ENCODE assay signal across 10 cellular contexts in the genomic region with DNA sequence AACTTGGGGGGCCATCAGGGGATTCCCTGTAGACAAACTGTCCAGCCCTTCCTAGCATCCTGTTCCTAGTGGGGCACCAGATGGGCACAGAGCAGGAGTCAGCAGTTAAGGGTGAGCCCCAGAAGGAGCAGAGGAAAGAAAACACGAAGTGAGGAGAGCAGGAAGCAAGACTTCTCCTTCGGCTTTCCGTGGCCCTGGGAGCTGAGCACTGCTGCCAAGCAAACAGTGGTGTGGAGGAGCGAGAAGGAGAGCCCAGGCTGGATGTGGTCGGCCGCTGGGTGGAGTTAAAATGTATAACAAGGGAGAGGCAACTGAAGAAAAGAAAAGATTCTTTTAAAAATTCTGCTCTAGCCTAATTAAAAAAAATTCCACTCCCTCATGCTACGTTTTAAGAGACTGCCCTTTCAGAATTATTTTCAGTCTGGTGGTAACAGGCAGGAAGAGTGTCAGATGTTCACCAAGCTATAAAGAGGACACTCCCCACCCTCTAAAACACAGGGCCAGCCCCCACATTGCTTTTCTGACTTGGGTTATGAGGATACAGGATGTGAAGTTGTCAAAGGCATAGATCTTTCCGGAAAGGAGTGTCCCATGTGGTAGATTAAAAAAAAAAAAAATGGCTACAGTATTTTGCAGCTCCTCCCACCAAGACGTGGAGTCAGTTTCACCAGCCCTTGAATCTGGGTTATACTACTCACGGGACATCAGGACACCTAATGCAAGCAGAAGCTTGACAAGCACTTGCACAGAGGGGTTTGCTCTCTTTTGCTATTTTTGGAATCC.
DNase-seq lines count a peak whose midpoint lies in the region; FAIRE-seq and TF ChIP-seq lines count a peak whose summit lies in the region.
"Had no signal": no experiment of that assay in that cellular context is flagged by ENCODE, and none has a peak within 500 bp of the region (broad histone marks: within the 10 kb centered on the region; RNA-seq: fewer than 3 reads in every experiment).

No MANE protein-coding gene starts in this region.

- H2AFZ ChIP-seq in fibroblast of lung (ENCODE audit: low read length) (peak overlapping the region; percentile 95), smooth muscle cell (ENCODE audit: low read depth) (no peak overlapping the region)

- no peak overlapping the region for H3K4me3 Mint-ChIP-seq in nephron
- H3K4me3 Mint-ChIP-seq: brain had no signal

- no peaks in the 10 kb centered on the region for H3K27me3 Mint-ChIP-seq in nephron (ENCODE audit: low read depth)

- H3K4me3 ChIP-seq in BLaER1 (peak overlapping the region; percentile 40; the same call in 1 of the 2 replicates), fibroblast of lung (replicated peaks in 1 of 4; ENCODE audit: control extremely low read depth in 1 of 4, insufficient read depth in 1 of 4, low read depth in 3 of 4, low read length in 4 of 4) (no peak overlapping the region), smooth muscle cell (no peak overlapping the region)

- H4K20me1 ChIP-seq in BLaER1 = no peaks in the 10 kb centered on the region
- no peaks in the 10 kb centered on the region for H4K20me1 ChIP-seq in fibroblast of lung (ENCODE audit: control insufficient read depth, extremely low read depth, insufficient read depth, low read length)
- H4K20me1 ChIP-seq in smooth muscle cell (ENCODE audit: low read depth) = no peaks in the 10 kb centered on the region

- H3K27ac Mint-ChIP-seq in nephron = peak overlapping the region; percentile 66 to 77 (median 74)
- H3K27ac Mint-ChIP-seq: brain had no signal

- peak overlapping the region; percentile 66 for H3K4me2 ChIP-seq in BLaER1
- peak overlapping the region; percentile 64 for H3K4me2 ChIP-seq in fibroblast of lung (ENCODE audit: extremely low read depth, insufficient read depth, low read length)
- H3K4me2 ChIP-seq in smooth muscle cell = no peak overlapping the region

- peak overlapping the region; percentile 54; the same call in 1 of the 2 replicates for H3K9ac ChIP-seq in BLaER1
- H3K9ac ChIP-seq in fibroblast of lung (ENCODE audit: insufficient read depth, low read length) = no peak overlapping the region
- no peak overlapping the region for H3K9ac ChIP-seq in smooth muscle cell (ENCODE audit: low read depth)

- no peak for FAIRE-seq in GM19239 (lab: Jason Lieb, UNC)

- peaks cover 4% of the 10 kb centered on the region for H3K9me3 ChIP-seq in BLaER1
- no peaks in the 10 kb centered on the region for H3K9me3 ChIP-seq in fibroblast of lung (ENCODE audit: control insufficient read depth, insufficient read depth, low read depth, low read length)
- no peaks in the 10 kb centered on the region for H3K9me3 ChIP-seq in smooth muscle cell (replicated peaks; ENCODE audit: low read depth)

- peaks cover 15% of the 10 kb centered on the region for H3K4me1 Mint-ChIP-seq in nephron

- H3K36me3 ChIP-seq in BLaER1 (no peaks in the 10 kb centered on the region), fibroblast of lung (ENCODE audit: control insufficient read depth, insufficient read depth, low read length) (no peaks in the 10 kb centered on the region), smooth muscle cell (ENCODE audit: low read depth) (no peaks in the 10 kb centered on the region)

- TF ChIP-seq CTCF in fibroblast of lung (conservative IDR thresholded peaks at IDR 0.05 in 1 of 2, IDR thresholded peaks at IDR 0.05 in 1 of 2; ENCODE audit: low read depth in 1 of 2, low read length in 2 of 2) (peak in 1 of 2 donors; percentile 11), nephron (IDR thresholded peaks at IDR 0.05; ENCODE audit: unreplicated experiment in 3 of 3) (no peak), smooth muscle cell (IDR thresholded peaks at IDR 0.05; ENCODE audit: borderline replicate concordance, insufficient read depth, poor library complexity, severe bottlenecking) (no peak)

- DNase-seq in fibroblast of lung (ENCODE audit: low read depth in 2 of 2) (peak; percentile 3 to 22), GM19239 (ENCODE audit: insufficient read length, low spot score) (no peak), NCI-H524 (lab: John Stamatoyannopoulos, UW) (no peak), smooth muscle cell (lab: John Stamatoyannopoulos, UW; ENCODE audit: unreplicated experiment) (no peak), NOMO-1 treated with DMSO at 0.1 percent for 48 hours (lab: John Stamatoyannopoulos, UW; ENCODE audit: unreplicated experiment) (no peak)
- DNase-seq: NCI-H1436 had no signal

- H3K4me1 ChIP-seq in BLaER1 (peaks cover 28% of the 10 kb centered on the region), fibroblast of lung (ENCODE audit: control insufficient read depth, extremely low read depth, insufficient read depth, low read length) (peaks cover 8% of the 10 kb centered on the region), smooth muscle cell (ENCODE audit: low read depth) (no peaks in the 10 kb centered on the region)

- WGBS in smooth muscle cell (ENCODE audit: low lambda C conversion rate) = 73% methylated on average over 10 of the region's 10 CpGs

- H3K79me2 ChIP-seq in fibroblast of lung (ENCODE audit: control insufficient read depth, insufficient read depth, low read length) (no peaks in the 10 kb centered on the region), smooth muscle cell (ENCODE audit: low read depth) (no peaks in the 10 kb centered on the region)

- H3K27ac ChIP-seq in BLaER1 (peak overlapping the region; percentile 83), fibroblast of lung (ENCODE audit: insufficient read depth, low read length) (peak overlapping the region; percentile 5), smooth muscle cell (ENCODE audit: low read depth) (no peak overlapping the region)

- peaks cover 7% of the 10 kb centered on the region for H3F3A ChIP-seq in smooth muscle cell (ENCODE audit: low read depth)

- no peaks in the 10 kb centered on the region for H3K27me3 ChIP-seq in BLaER1
- H3K27me3 ChIP-seq in fibroblast of lung (ENCODE audit: control insufficient read depth, insufficient read depth, low read length) = no peaks in the 10 kb centered on the region
- H3K27me3 ChIP-seq in smooth muscle cell (ENCODE audit: low read depth) = no peaks in the 10 kb centered on the region

- H3K36me3 Mint-ChIP-seq in nephron (ENCODE audit: low read depth) = no peaks in the 10 kb centered on the region
- H3K36me3 Mint-ChIP-seq: brain had no signal

- peaks cover 1% of the 10 kb centered on the region for H3K9me3 Mint-ChIP-seq in nephron

TF ChIP-seq in PFSK-1, 5 proteins besides CTCF, POLR2A, EP300 and RAD21:
- TF ChIP-seq TAF1 (IDR thresholded peaks at IDR 0.05; ENCODE audit: borderline replicate concordance, insufficient read depth, low read length) (0 out of 2 replicates have a peak, but pooled peaks have one; percentile 62), SIN3A (IDR thresholded peaks at IDR 0.05; ENCODE audit: borderline replicate concordance, insufficient read depth, low read length) (0 out of 2 replicates have a peak, but pooled peaks have one; percentile 22), POLR2AphosphoS5 (IDR thresholded peaks at IDR 0.05; ENCODE audit: low read depth, low read length) (no peak), FOXP2 (optimal IDR thresholded peaks at IDR 0.05; ENCODE audit: borderline replicate concordance, extremely low read depth, extremely low read length, insufficient read depth) (no peak)
- TF ChIP-seq, protein P1, sequence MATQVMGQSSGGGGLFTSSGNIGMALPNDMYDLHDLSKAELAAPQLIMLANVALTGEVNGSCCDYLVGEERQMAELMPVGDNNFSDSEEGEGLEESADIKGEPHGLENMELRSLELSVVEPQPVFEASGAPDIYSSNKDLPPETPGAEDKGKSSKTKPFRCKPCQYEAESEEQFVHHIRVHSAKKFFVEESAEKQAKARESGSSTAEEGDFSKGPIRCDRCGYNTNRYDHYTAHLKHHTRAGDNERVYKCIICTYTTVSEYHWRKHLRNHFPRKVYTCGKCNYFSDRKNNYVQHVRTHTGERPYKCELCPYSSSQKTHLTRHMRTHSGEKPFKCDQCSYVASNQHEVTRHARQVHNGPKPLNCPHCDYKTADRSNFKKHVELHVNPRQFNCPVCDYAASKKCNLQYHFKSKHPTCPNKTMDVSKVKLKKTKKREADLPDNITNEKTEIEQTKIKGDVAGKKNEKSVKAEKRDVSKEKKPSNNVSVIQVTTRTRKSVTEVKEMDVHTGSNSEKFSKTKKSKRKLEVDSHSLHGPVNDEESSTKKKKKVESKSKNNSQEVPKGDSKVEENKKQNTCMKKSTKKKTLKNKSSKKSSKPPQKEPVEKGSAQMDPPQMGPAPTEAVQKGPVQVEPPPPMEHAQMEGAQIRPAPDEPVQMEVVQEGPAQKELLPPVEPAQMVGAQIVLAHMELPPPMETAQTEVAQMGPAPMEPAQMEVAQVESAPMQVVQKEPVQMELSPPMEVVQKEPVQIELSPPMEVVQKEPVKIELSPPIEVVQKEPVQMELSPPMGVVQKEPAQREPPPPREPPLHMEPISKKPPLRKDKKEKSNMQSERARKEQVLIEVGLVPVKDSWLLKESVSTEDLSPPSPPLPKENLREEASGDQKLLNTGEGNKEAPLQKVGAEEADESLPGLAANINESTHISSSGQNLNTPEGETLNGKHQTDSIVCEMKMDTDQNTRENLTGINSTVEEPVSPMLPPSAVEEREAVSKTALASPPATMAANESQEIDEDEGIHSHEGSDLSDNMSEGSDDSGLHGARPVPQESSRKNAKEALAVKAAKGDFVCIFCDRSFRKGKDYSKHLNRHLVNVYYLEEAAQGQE (IDR thresholded peaks at IDR 0.05; ENCODE audit: insufficient read depth in 1 of 2, low read depth in 2 of 2, low read length in 2 of 2) = peak in 1 of 2 experiments; percentile 36; a peak in 1 of 4 replicates

Comparison
In these comparisons a context has a peak if more than half of its experiments do, and no peak if none do; other contexts are left out.
1. DNase-seq: peak in fibroblast of lung (2 of 2); none in GM19239 (single experiment), NCI-H524 (0 of 2), smooth muscle cell (single experiment) and NOMO-1 treated with DMSO at 0.1 percent for 48 hours (single experiment).